Comparison of ENCODE assay signal across 9 cellular contexts in genomic region chr20:62797671-62798532, GRCh38. TPM values are rescaled to one million over a fixed set of nuclear protein-coding genes. Genes with fewer than 3 reads are reported as not detected.
DNase-seq lines count a peak whose midpoint lies in the region; ATAC-seq and TF ChIP-seq lines count a peak whose summit lies in the region.
"Had no signal": no experiment of that assay in that cellular context is flagged by ENCODE, and none has a peak within 500 bp of the region (broad histone marks: within the 10 kb centered on the region; RNA-seq: fewer than 3 reads in every experiment).

No MANE protein-coding gene starts in this region.

- peaks cover 28% of the 10 kb centered on the region for H3K36me3 Mint-ChIP-seq in activated CD4-positive, alpha-beta T cell treated with anti-CD3 and anti-CD28 coated beads, Interleukin-2, amount 10 ng/mL, durations not matched to agents 24 days and 14 days (ENCODE audit: low read depth)

- peaks cover 22% of the 10 kb centered on the region for H3K4me1 Mint-ChIP-seq in activated CD4-positive, alpha-beta T cell treated with anti-CD3 and anti-CD28 coated beads, Interleukin-2, amount 10 ng/mL, durations not matched to agents 24 days and 14 days

- WGBS in gastroesophageal sphincter (ENCODE audit: low coverage in 1 of 2), 2 donors, result 69 to 77% methylated on average over 5 to 6 of the region's 26 CpGs
- 94% methylated on average over 25 of the region's 26 CpGs for WGBS in smooth muscle cell (ENCODE audit: low lambda C conversion rate)

- ATAC-seq in gastroesophageal sphincter, result no peak

- DNase-seq in activated CD4-positive, alpha-beta T cell treated with anti-CD3 and anti-CD28 coated beads, Interleukin-2, amount 10 ng/mL, durations not matched to agents 24 days and 14 days, result no peak
- DNase-seq in activated CD4-positive, alpha-beta T cell treated with anti-CD3 and anti-CD28 coated beads for 1 hour, result no peak
- DNase-seq in smooth muscle cell (lab: John Stamatoyannopoulos, UW; ENCODE audit: unreplicated experiment), result no peak
- no peak for DNase-seq in DMS153 (lab: John Stamatoyannopoulos, UW)
- no peak for DNase-seq in NCI-H146 (lab: John Stamatoyannopoulos, UW)
- DNase-seq in HCEC 1CT, result no peak
- DNase-seq: NCI-H1436 had no signal

- H3K27me3 ChIP-seq in gastroesophageal sphincter (no peaks in the 10 kb centered on the region), smooth muscle cell (ENCODE audit: low read depth) (no peaks in the 10 kb centered on the region)

- peaks cover 0 to 38% of the 10 kb centered on the region in 2 donors for H3K36me3 ChIP-seq in gastroesophageal sphincter
- H3K36me3 ChIP-seq in smooth muscle cell (ENCODE audit: low read depth), result no peaks in the 10 kb centered on the region

- peaks cover 14% of the 10 kb centered on the region for H3F3A ChIP-seq in smooth muscle cell (ENCODE audit: low read depth)

- TF ChIP-seq CTCF in WI38 (IDR thresholded peaks at IDR 0.05; ENCODE audit: low read depth, low read length) (no peak), gastroesophageal sphincter (IDR thresholded peaks at IDR 0.05) (no peak), smooth muscle cell (IDR thresholded peaks at IDR 0.05; ENCODE audit: borderline replicate concordance, insufficient read depth, poor library complexity, severe bottlenecking) (no peak)

- H3K4me2 ChIP-seq in smooth muscle cell, result peak overlapping the region; percentile 97

- peaks cover 0 to 50% (median 15%) of the 10 kb centered on the region in 3 donors for H3K4me1 ChIP-seq in gastroesophageal sphincter
- peaks cover 10% of the 10 kb centered on the region for H3K4me1 ChIP-seq in smooth muscle cell (ENCODE audit: low read depth)

- no peak for TF ChIP-seq EP300 in gastroesophageal sphincter (IDR thresholded peaks at IDR 0.05)

- peak overlapping the region; percentile 89 for H3K4me3 Mint-ChIP-seq in activated CD4-positive, alpha-beta T cell treated with anti-CD3 and anti-CD28 coated beads, Interleukin-2, amount 10 ng/mL, durations not matched to agents 24 days and 14 days

- no peaks in the 10 kb centered on the region for H3K9me3 ChIP-seq in gastroesophageal sphincter
- H3K9me3 ChIP-seq in smooth muscle cell (replicated peaks; ENCODE audit: low read depth), result no peaks in the 10 kb centered on the region

- H2AFZ ChIP-seq in smooth muscle cell (ENCODE audit: low read depth), result no peak overlapping the region

- H3K27ac Mint-ChIP-seq in activated CD4-positive, alpha-beta T cell treated with anti-CD3 and anti-CD28 coated beads, Interleukin-2, amount 10 ng/mL, durations not matched to agents 24 days and 14 days, result peak overlapping the region; percentile 91

- no peaks in the 10 kb centered on the region for H3K79me2 ChIP-seq in smooth muscle cell (ENCODE audit: low read depth)

- H3K4me3 ChIP-seq in WI38 (ENCODE audit: low read depth, low read length) (peak overlapping the region; percentile 59), gastroesophageal sphincter (no peak overlapping the region), smooth muscle cell (peak overlapping the region; percentile 77)

- no peak overlapping the region for H3K9ac ChIP-seq in smooth muscle cell (ENCODE audit: low read depth)

- H4K20me1 ChIP-seq in smooth muscle cell (ENCODE audit: low read depth), result peaks cover 13% of the 10 kb centered on the region

- no peak for TF ChIP-seq POLR2A in gastroesophageal sphincter (IDR thresholded peaks at IDR 0.05)

- H3K9me3 Mint-ChIP-seq in activated CD4-positive, alpha-beta T cell treated with anti-CD3 and anti-CD28 coated beads, Interleukin-2, amount 10 ng/mL, durations not matched to agents 24 days and 14 days, result no peaks in the 10 kb centered on the region

- H3K27ac ChIP-seq in gastroesophageal sphincter, result peak overlapping the region in 3 of 4 donors; percentile 92 to 94 (median 93)
- no peak overlapping the region for H3K27ac ChIP-seq in smooth muscle cell (ENCODE audit: low read depth)

- no peaks in the 10 kb centered on the region for H3K27me3 Mint-ChIP-seq in activated CD4-positive, alpha-beta T cell treated with anti-CD3 and anti-CD28 coated beads, Interleukin-2, amount 10 ng/mL, durations not matched to agents 24 days and 14 days

- intact Hi-C loops in activated CD4-positive, alpha-beta T cell treated with anti-CD3 and anti-CD28 coated beads, Interleukin-2, amount 10 ng/mL, durations not matched to agents 24 days and 14 days (cut with micrococcal nuclease), result no loop called here

RNA-seq across cellular contexts. Expression of gene MRGBP, which starts 1.6 kb away (rescaled TPM):
- 19.4 and 19.6 TPM in 2 replicates for total RNA-seq in activated CD4-positive, alpha-beta T cell treated with anti-CD3 and anti-CD28 coated beads, Interleukin-2, amount 10 ng/mL, durations not matched to agents 24 days and 14 days
- 10 to 100 TPM in 3 of 4 donors, 1 to 10 TPM in 1; 9.3 to 15.6 (median 14.5) TPM for total RNA-seq in gastroesophageal sphincter
- total RNA-seq in smooth muscle cell, result 15.5 and 18.2 TPM in 2 replicates
- 23.1 and 27.2 TPM in 2 replicates for polyA plus RNA-seq in smooth muscle cell

RNA-seq across cellular contexts. Expression of gene OGFR, which starts 6.7 kb away (rescaled TPM):
- total RNA-seq in activated CD4-positive, alpha-beta T cell treated with anti-CD3 and anti-CD28 coated beads, Interleukin-2, amount 10 ng/mL, durations not matched to agents 24 days and 14 days, result 49.1 and 54.6 TPM in 2 replicates
- total RNA-seq in gastroesophageal sphincter (10 to 100 TPM; 55.1 to 61.0 (median 58.9) TPM), smooth muscle cell (21.5 and 24.4 TPM in 2 replicates)
- 53.2 and 61.4 TPM in 2 replicates for polyA plus RNA-seq in smooth muscle cell

RNA-seq across cellular contexts. Expression of gene COL9A3, which starts 18.9 kb away (rescaled TPM):
- total RNA-seq in activated CD4-positive, alpha-beta T cell treated with anti-CD3 and anti-CD28 coated beads, Interleukin-2, amount 10 ng/mL, durations not matched to agents 24 days and 14 days, result 0.47 TPM in 1 of 2 replicates, not detected in the other
- total RNA-seq in gastroesophageal sphincter (10 to 100 TPM in 2 of 4 donors, 1 to 10 TPM in 2; 8.8 to 29.9 (median 14.3) TPM), smooth muscle cell (23.0 and 30.1 TPM in 2 replicates)
- 73.3 and 77.4 TPM in 2 replicates for polyA plus RNA-seq in smooth muscle cell

Comparison
In these comparisons a context has a peak if more than half of its experiments do, and no peak if none do; other contexts are left out.
1. H3K4me3 ChIP-seq: peak in WI38 (single experiment) and smooth muscle cell (single experiment); none in gastroesophageal sphincter (0 of 2).